8 cellular contexts compared by ENCODE assay signal in genomic region chr17:77088455-77089117, GRCh38. TPM values are rescaled to one million over a fixed set of nuclear protein-coding genes. Genes with fewer than 3 reads are reported as not detected.
A peak's percentile ranks its signal among the peaks of the same experiment; 100 is the strongest.
DNase-seq lines count a peak whose midpoint lies in the region; ATAC-seq and TF ChIP-seq lines count a peak whose summit lies in the region.

No MANE protein-coding gene starts in this region.

- peak in 1 of 2 experiments; percentile 16; a peak in 1 of 4 replicates for TF ChIP-seq EP300 in SK-N-SH (IDR thresholded peaks at IDR 0.05; ENCODE audit: borderline replicate concordance in 1 of 2, low read depth in 1 of 2, low read length in 1 of 2)

- DNase-seq in GM12864 (ENCODE audit: low read depth): peak; percentile 93
- DNase-seq in NCI-H1092 (lab: John Stamatoyannopoulos, UW): peak; percentile 97
- DNase-seq in SK-N-SH: peak; percentile 93
- peak; percentile 84 to 97 (median 92) for DNase-seq in head of caudate nucleus
- peak; percentile 96 for DNase-seq in osteocyte (ENCODE audit: extremely low spot score, unreplicated experiment)

- no peaks in the 10 kb centered on the region for H3K9me3 Mint-ChIP-seq in activated naive CD8-positive, alpha-beta T cell (ENCODE audit: low read depth)
- no peaks in the 10 kb centered on the region for H3K9me3 Mint-ChIP-seq in osteocyte (ENCODE audit: unreplicated experiment)

- peaks cover 7% of the 10 kb centered on the region for H3F3A ChIP-seq in SK-N-SH (replicated peaks; ENCODE audit: insufficient read depth)

- H2AFZ ChIP-seq in SK-N-SH (ENCODE audit: low read depth): peak overlapping the region; percentile 95

- H3K4me3 ChIP-seq in GM12864 (ENCODE audit: low read depth, low read length) (peak overlapping the region; percentile 69), SK-N-SH (ENCODE audit: low read depth in 2 of 2, low read length in 1 of 2) (peak overlapping the region; percentile 69 to 85), thymus (ENCODE audit: low read length) (peak overlapping the region; percentile 53)

- H3K36me3 Mint-ChIP-seq in activated naive CD8-positive, alpha-beta T cell: peaks cover 10% of the 10 kb centered on the region
- peaks cover 25% of the 10 kb centered on the region for H3K36me3 Mint-ChIP-seq in osteocyte (ENCODE audit: unreplicated experiment)

- CTCF ChIA-PET in SK-N-SH (lab: Yijun Ruan, JAX): interaction anchor here (0.6 to 7.2 kb wide), 52 partner anchors 9 to 1784 kb away, joined by 3 to 99 read pairs (median 4); partner anchors contain the start of genes MGAT5B and SEC14L1

- peak overlapping the region; percentile 90 for H3K4me2 ChIP-seq in SK-N-SH

- H3K4me1 ChIP-seq in SK-N-SH (ENCODE audit: control insufficient read depth in 1 of 2, insufficient read depth in 2 of 2, low read depth in 1 of 2, low read length in 1 of 2) (peaks cover 5 to 25% of the 10 kb centered on the region in 2 experiments; a peak in 1 of 4 replicates), thymus (ENCODE audit: control insufficient read depth, insufficient read depth, low read length) (peaks cover 20% of the 10 kb centered on the region)

- H4K20me1 ChIP-seq in SK-N-SH (ENCODE audit: insufficient read depth): no peaks in the 10 kb centered on the region

- peak; percentile 86 for ATAC-seq in HG02610 (IDR thresholded peaks at IDR 0.05; ENCODE audit: unreplicated experiment)

- peak overlapping the region; percentile 97 for H3K9ac ChIP-seq in SK-N-SH

- H3K4me1 Mint-ChIP-seq in activated naive CD8-positive, alpha-beta T cell (ENCODE audit: low read depth): peaks cover 53% of the 10 kb centered on the region
- peaks cover 25% of the 10 kb centered on the region for H3K4me1 Mint-ChIP-seq in osteocyte (ENCODE audit: unreplicated experiment)

- H3K79me2 ChIP-seq in SK-N-SH (ENCODE audit: insufficient read depth): peaks cover 40% of the 10 kb centered on the region

- peaks cover 20 to 35% of the 10 kb centered on the region in 2 experiments for H3K36me3 ChIP-seq in SK-N-SH (replicated peaks in 1 of 2; ENCODE audit: control insufficient read depth in 1 of 2, insufficient read depth in 2 of 2, low read length in 1 of 2)
- peaks cover 27% of the 10 kb centered on the region for H3K36me3 ChIP-seq in thymus (ENCODE audit: control insufficient read depth, insufficient read depth)

- no peaks in the 10 kb centered on the region for H3K27me3 Mint-ChIP-seq in activated naive CD8-positive, alpha-beta T cell
- no peaks in the 10 kb centered on the region for H3K27me3 Mint-ChIP-seq in osteocyte (ENCODE audit: unreplicated experiment)

- H3K27me3 ChIP-seq in SK-N-SH (ENCODE audit: insufficient read depth): no peaks in the 10 kb centered on the region
- H3K27me3 ChIP-seq in thymus (ENCODE audit: control insufficient read depth, insufficient read depth): no peaks in the 10 kb centered on the region

- TF ChIP-seq RAD21 in SK-N-SH (IDR thresholded peaks at IDR 0.05; ENCODE audit: low read length): peak; percentile 48

- WGBS in SK-N-SH (ENCODE audit: low lambda C conversion rate): 1% methylated on average over 31 of the region's 40 CpGs
- 3% methylated on average over 40 of the region's 40 CpGs for WGBS in thymus

- intact Hi-C loops in head of caudate nucleus (cut with DNase I): no loop called here

- peak; percentile 77 for TF ChIP-seq CTCF in GM12864 (IDR thresholded peaks at IDR 0.05; ENCODE audit: low read depth, low read length, missing control alignments)
- TF ChIP-seq CTCF in SK-N-SH (IDR thresholded peaks at IDR 0.05): peak; percentile 79
- TF ChIP-seq CTCF in osteocyte (IDR thresholded peaks at IDR 0.05): peak; percentile 83

- peak overlapping the region; percentile 85 to 87 for H3K27ac ChIP-seq in SK-N-SH (ENCODE audit: low read depth in 2 of 2, low read length in 1 of 2)
- H3K27ac ChIP-seq in thymus (ENCODE audit: low read depth): peak overlapping the region; percentile 71

- H3K9me2 ChIP-seq in SK-N-SH: no peaks in the 10 kb centered on the region

- H3K9me3 ChIP-seq in SK-N-SH: no peaks in the 10 kb centered on the region
- no peaks in the 10 kb centered on the region for H3K9me3 ChIP-seq in thymus (ENCODE audit: control insufficient read depth)

- peak overlapping the region; percentile 99 for H3K27ac Mint-ChIP-seq in activated naive CD8-positive, alpha-beta T cell
- peak overlapping the region; percentile 96 for H3K27ac Mint-ChIP-seq in osteocyte (ENCODE audit: unreplicated experiment)

- peak overlapping the region; percentile 96 for H3K4me3 Mint-ChIP-seq in activated naive CD8-positive, alpha-beta T cell
- H3K4me3 Mint-ChIP-seq in osteocyte (ENCODE audit: unreplicated experiment): peak overlapping the region; percentile 94

- POLR2A ChIA-PET in SK-N-SH (lab: Yijun Ruan, JAX): interaction anchor here (0.6 to 2.3 kb wide), 16 partner anchors 10 to 548 kb away, joined by 3 to 9 read pairs (median 4); partner anchors contain the start of genes MFSD11, MGAT5B and SEC14L1

TF ChIP-seq in SK-N-SH, 30 proteins besides CTCF, POLR2A, EP300 and RAD21 (continues in another document):
- TF ChIP-seq ELF1 (IDR thresholded peaks at IDR 0.05): peak; percentile 98
- TF ChIP-seq POLR2AphosphoS5 (IDR thresholded peaks at IDR 0.05; ENCODE audit: low read depth, low read length): peak; percentile 92
- no peak; the same call in 1 of the 2 replicates for TF ChIP-seq MEF2A (IDR thresholded peaks at IDR 0.05; ENCODE audit: borderline replicate concordance, low read depth)
- TF ChIP-seq FOSL2 (IDR thresholded peaks at IDR 0.05; ENCODE audit: borderline replicate concordance, low read depth): peak; percentile 77
- peak; percentile 52 for TF ChIP-seq PBX3 (IDR thresholded peaks at IDR 0.05)
- TF ChIP-seq RFX5 (IDR thresholded peaks at IDR 0.05; ENCODE audit: low read length): no peak
- peak; percentile 76; the same call in 1 of the 2 replicates for TF ChIP-seq USF1 (IDR thresholded peaks at IDR 0.05; ENCODE audit: borderline replicate concordance, low read depth)
- TF ChIP-seq MAX (IDR thresholded peaks at IDR 0.05; ENCODE audit: low read depth): peak; percentile 100
- TF ChIP-seq NFIC (IDR thresholded peaks at IDR 0.05; ENCODE audit: borderline replicate concordance): peak; percentile 10; the same call in 1 of the 2 replicates
- peak; percentile 88 for TF ChIP-seq CHD2 (IDR thresholded peaks at IDR 0.05; ENCODE audit: low read length, partially characterized antibody)
- TF ChIP-seq SIN3A (IDR thresholded peaks at IDR 0.05; ENCODE audit: borderline replicate concordance, low read depth, low read length): peak; percentile 99
- TF ChIP-seq IRF3 (IDR thresholded peaks at IDR 0.05; ENCODE audit: low read depth, low read length): no peak
- no peak for TF ChIP-seq RXRA (IDR thresholded peaks at IDR 0.05; ENCODE audit: borderline replicate concordance, low read depth)
- no peak for TF ChIP-seq EZH2phosphoT487 (IDR thresholded peaks at IDR 0.05; ENCODE audit: borderline replicate concordance, low read depth)
- peak; percentile 95 for TF ChIP-seq TAF1 (IDR thresholded peaks at IDR 0.05; ENCODE audit: borderline replicate concordance, low read depth, low read length)
- TF ChIP-seq ZBTB33 (IDR thresholded peaks at IDR 0.05; ENCODE audit: borderline replicate concordance, low read depth): peak; percentile 60; the same call in 1 of the 2 replicates

RNA-seq across cellular contexts. Expression of gene SEC14L1, which starts 52.2 kb away (rescaled TPM):
- polyA plus RNA-seq in SK-N-SH (2012; rRNA removed) (45.1 and 62.4 TPM in 2 replicates), thymus (28.7 TPM)
- polyA plus RNA-seq in SK-N-SH (2012; cell fraction: cytosol; rRNA removed): 54.4 and 58.5 TPM in 2 replicates
- 48.9 and 66.1 TPM in 2 replicates for polyA plus RNA-seq in SK-N-SH (2012; cell fraction: nucleus; rRNA removed)
- total RNA-seq in osteocyte: 82.9 and 90.5 TPM in 2 replicates

Comparison
In these comparisons a context has a peak if more than half of its experiments do, and no peak if none do; other contexts are left out.
1. Peak in every context shown above with its lines: DNase-seq, ATAC-seq, H3K4me3 ChIP-seq and H3K27ac ChIP-seq.